8 cellular contexts compared by ENCODE assay signal in genomic region chr7:105806592-105807266, GRCh38.
DNase-seq lines count a peak whose midpoint lies in the region; ATAC-seq, FAIRE-seq and TF ChIP-seq lines count a peak whose summit lies in the region.

No MANE protein-coding gene starts in this region.

- H3K9me3 Mint-ChIP-seq in HFFc6: no peaks in the 10 kb centered on the region
- peaks cover 3% of the 10 kb centered on the region for H3K9me3 Mint-ChIP-seq in activated T-helper 17 cell treated with anti-CD3 and anti-CD28 coated beads, Interleukin-2, amount 50 U/mL, for 72 hours
- H3K9me3 Mint-ChIP-seq in stimulated activated effector memory CD8-positive, alpha-beta T cell treated with anti-CD3 and anti-CD28 coated beads, Interleukin-12 subunit alpha, Interleukin-12 subunit beta, amount 100 ng/mL, for 72 hours: no peaks in the 10 kb centered on the region

- DNase-seq in ELR (ENCODE audit: low read depth): peak; percentile 83
- peak; percentile 75 for DNase-seq in HFFc6
- DNase-seq in RCC 7860 (ENCODE audit: low spot score): peak; percentile 63
- DNase-seq in iris pigment epithelial cell (ENCODE audit: low read depth): peak; percentile 86
- peak; percentile 27 to 80 for DNase-seq in stimulated activated effector memory CD8-positive, alpha-beta T cell treated with anti-CD3 and anti-CD28 coated beads, Interleukin-12 subunit alpha, Interleukin-12 subunit beta, amount 100 ng/mL, for 72 hours (ENCODE audit: low spot score in 2 of 2)
- DNase-seq in heart right ventricle: no peak
- DNase-seq in lower leg skin (ENCODE audit: low spot score in 2 of 2): no peak

- TF ChIP-seq POLR2A in lower leg skin (IDR thresholded peaks at IDR 0.05): no peak

- intact Hi-C loops in heart right ventricle (cut with DNase I): no loop called here
- intact Hi-C loops in lower leg skin (cut with DNase I; ENCODE audit: low total_unique reads): no loop called here

- no peaks in the 10 kb centered on the region for H3K36me3 ChIP-seq in heart right ventricle

- no peak overlapping the region for H3K4me3 ChIP-seq in heart right ventricle
- H3K4me3 ChIP-seq in lower leg skin (ENCODE audit: low read depth, poor library complexity, severe bottlenecking): no peak overlapping the region

- TF ChIP-seq CTCF in HFFc6 (IDR thresholded peaks at IDR 0.05) (no peak), heart right ventricle (IDR thresholded peaks at IDR 0.05) (no peak), lower leg skin (IDR thresholded peaks at IDR 0.05) (no peak)

- H3K27me3 ChIP-seq in heart right ventricle: no peaks in the 10 kb centered on the region

- H3K9me3 ChIP-seq in heart right ventricle: no peaks in the 10 kb centered on the region

- peak; percentile 65 for ATAC-seq in activated T-helper 17 cell treated with anti-CD3 and anti-CD28 coated beads, Interleukin-2, amount 50 U/mL, for 72 hours (replicated peaks)
- ATAC-seq in stimulated activated effector memory CD8-positive, alpha-beta T cell treated with anti-CD3 and anti-CD28 coated beads, Interleukin-12 subunit alpha, Interleukin-12 subunit beta, amount 100 ng/mL, for 72 hours: peak; percentile 69
- ATAC-seq in heart right ventricle: no peak

- peaks cover 2% of the 10 kb centered on the region for H3K27me3 Mint-ChIP-seq in HFFc6 (ENCODE audit: insufficient read depth)
- H3K27me3 Mint-ChIP-seq in activated T-helper 17 cell treated with anti-CD3 and anti-CD28 coated beads, Interleukin-2, amount 50 U/mL, for 72 hours: no peaks in the 10 kb centered on the region

- peak overlapping the region in 1 of 10 donors; percentile 31 for H3K27ac ChIP-seq in heart right ventricle

- peaks cover 54% of the 10 kb centered on the region for H3K4me1 Mint-ChIP-seq in HFFc6 (ENCODE audit: low read depth)
- peaks cover 49% of the 10 kb centered on the region for H3K4me1 Mint-ChIP-seq in activated T-helper 17 cell treated with anti-CD3 and anti-CD28 coated beads, Interleukin-2, amount 50 U/mL, for 72 hours
- H3K4me1 Mint-ChIP-seq in stimulated activated effector memory CD8-positive, alpha-beta T cell treated with anti-CD3 and anti-CD28 coated beads, Interleukin-12 subunit alpha, Interleukin-12 subunit beta, amount 100 ng/mL, for 72 hours: peaks cover 74% of the 10 kb centered on the region

- 0 out of 2 replicates have a peak, but pooled peaks cover 10% of the 10 kb centered on the region for H3K36me3 Mint-ChIP-seq in HFFc6 (ENCODE audit: low read depth)
- no peaks in the 10 kb centered on the region for H3K36me3 Mint-ChIP-seq in activated T-helper 17 cell treated with anti-CD3 and anti-CD28 coated beads, Interleukin-2, amount 50 U/mL, for 72 hours (ENCODE audit: low read depth)
- peaks cover 13% of the 10 kb centered on the region for H3K36me3 Mint-ChIP-seq in stimulated activated effector memory CD8-positive, alpha-beta T cell treated with anti-CD3 and anti-CD28 coated beads, Interleukin-12 subunit alpha, Interleukin-12 subunit beta, amount 100 ng/mL, for 72 hours

- 77 to 79% methylated on average over 4 of the region's 4 CpGs for WGBS in heart right ventricle, 2 donors
- WGBS in lower leg skin, 2 donors: 54 to 56% methylated on average over 4 of the region's 4 CpGs

- H3K4me3 Mint-ChIP-seq in HFFc6: peak overlapping the region; percentile 24; the same call in 1 of the 2 replicates
- H3K4me3 Mint-ChIP-seq in activated T-helper 17 cell treated with anti-CD3 and anti-CD28 coated beads, Interleukin-2, amount 50 U/mL, for 72 hours: peak overlapping the region; percentile 71
- H3K4me3 Mint-ChIP-seq in stimulated activated effector memory CD8-positive, alpha-beta T cell treated with anti-CD3 and anti-CD28 coated beads, Interleukin-12 subunit alpha, Interleukin-12 subunit beta, amount 100 ng/mL, for 72 hours: peak overlapping the region; percentile 35

- H3K27ac Mint-ChIP-seq in HFFc6: peak overlapping the region; percentile 58
- H3K27ac Mint-ChIP-seq in activated T-helper 17 cell treated with anti-CD3 and anti-CD28 coated beads, Interleukin-2, amount 50 U/mL, for 72 hours: peak overlapping the region; percentile 91
- peak overlapping the region; percentile 30 for H3K27ac Mint-ChIP-seq in stimulated activated effector memory CD8-positive, alpha-beta T cell treated with anti-CD3 and anti-CD28 coated beads, Interleukin-12 subunit alpha, Interleukin-12 subunit beta, amount 100 ng/mL, for 72 hours

- peak; percentile 16 for FAIRE-seq in RCC 7860 (lab: Jason Lieb, UNC)

- peaks cover 0 to 33% (median 0%) of the 10 kb centered on the region in 9 donors for H3K4me1 ChIP-seq in heart right ventricle

Comparison
In these comparisons a context has a peak if more than half of its experiments do, and no peak if none do; other contexts are left out.
1. DNase-seq: peak in ELR (single experiment), HFFc6 (single experiment), RCC 7860 (single experiment), iris pigment epithelial cell (single experiment) and stimulated activated effector memory CD8-positive, alpha-beta T cell treated with anti-CD3 and anti-CD28 coated beads, Interleukin-12 subunit alpha, Interleukin-12 subunit beta, amount 100 ng/mL, for 72 hours (2 of 2); none in heart right ventricle (0 of 2) and lower leg skin (0 of 2).
2. H3K27ac Mint-ChIP-seq: peak in every context shown above with its lines; median percentile 91 in activated T-helper 17 cell treated with anti-CD3 and anti-CD28 coated beads, Interleukin-2, amount 50 U/mL, for 72 hours; 58 in HFFc6; 30 in stimulated activated effector memory CD8-positive, alpha-beta T cell treated with anti-CD3 and anti-CD28 coated beads, Interleukin-12 subunit alpha, Interleukin-12 subunit beta, amount 100 ng/mL, for 72 hours.
3. ATAC-seq: peak in activated T-helper 17 cell treated with anti-CD3 and anti-CD28 coated beads, Interleukin-2, amount 50 U/mL, for 72 hours (single experiment) and stimulated activated effector memory CD8-positive, alpha-beta T cell treated with anti-CD3 and anti-CD28 coated beads, Interleukin-12 subunit alpha, Interleukin-12 subunit beta, amount 100 ng/mL, for 72 hours (single experiment); none in heart right ventricle (0 of 8).
4. Peak in every context shown above with its lines, with median percentiles within 50 percentile points of each other: H3K4me3 Mint-ChIP-seq.